ENCODE assay signal across 24 cellular contexts in the genomic region with DNA sequence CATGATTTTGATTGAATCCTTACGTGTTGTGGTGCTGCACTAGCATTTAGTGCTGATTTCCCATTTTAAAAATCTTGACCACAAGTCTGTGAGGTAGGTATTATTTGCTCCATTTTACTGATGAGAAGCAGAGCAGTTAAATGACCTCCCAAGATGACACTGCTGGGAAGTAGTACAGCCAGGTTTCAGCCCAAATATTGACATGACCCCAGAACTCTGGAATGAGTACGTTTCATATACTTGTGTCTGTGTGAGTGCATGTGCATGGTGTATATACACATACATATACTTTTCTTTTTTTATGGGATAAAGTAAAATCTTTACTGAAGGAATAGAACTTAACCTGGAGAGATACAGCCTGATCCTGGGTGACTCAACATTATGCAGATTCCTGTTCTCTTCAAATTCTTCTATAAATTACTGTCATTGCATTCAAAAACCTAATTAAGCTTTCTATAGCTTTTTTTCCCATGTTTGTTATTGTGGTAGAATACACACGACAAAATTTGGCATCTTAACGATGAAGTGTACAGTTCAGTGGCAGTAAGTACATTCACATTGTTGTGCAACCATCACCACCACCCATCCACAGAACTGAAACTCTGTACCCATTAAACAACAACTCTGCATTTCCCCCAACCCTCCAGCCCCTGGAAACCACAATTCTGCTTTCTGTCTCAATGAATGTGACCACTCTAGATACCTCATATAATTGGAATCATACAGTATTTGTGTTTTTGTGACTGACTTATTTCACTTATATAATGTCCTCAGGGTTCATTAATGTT.
"Had no signal": no experiment of that assay in that cellular context is flagged by ENCODE, and none has a peak within 500 bp of the region (broad histone marks: within the 10 kb centered on the region; RNA-seq: fewer than 3 reads in every experiment).

No MANE protein-coding gene starts in this region.

- DNase-seq: activated B cell treated with CpG ODN at 0.5 μM for 24 hours; activated CD4-positive, alpha-beta T cell treated with anti-CD3 and anti-CD28 coated beads for 36 hours; activated CD4-positive, alpha-beta T cell treated with anti-CD3 and anti-CD28 coated beads, Interleukin-2, amount 50 U/mL, for 48 hours; activated CD8-positive, alpha-beta memory T cell treated with anti-CD3 and anti-CD28 coated beads, Interleukin-2, amount 50 U/mL, for 48 hours; activated naive CD4-positive, alpha-beta T cell; activated naive CD8-positive, alpha-beta T cell treated with anti-CD3 and anti-CD28 coated beads for 36 hours; activated T-cell treated with anti-CD3 and anti-CD28 coated beads, Interleukin-2, amount 50 U/mL, for 4 hours; amniotic stem cell; colonic mucosa; dorsolateral prefrontal cortex; effector memory CD8-positive, alpha-beta T cell; heart left ventricle; mesenchymal stem cell; ovary; psoas muscle; stimulated activated CD4-positive, alpha-beta T cell treated with anti-CD3 and anti-CD28 coated beads, Interleukin-4, amount 100 ng/mL, for 4 hours; stimulated activated naive CD8-positive, alpha-beta T cell treated with anti-CD3 and anti-CD28 coated beads, Interleukin-15, Interleukin-2, amounts not matched to agents 100 U/mL and 50 U/mL, for 24 hours; thyroid gland; upper lobe of right lung had no signal

- FAIRE-seq: islet of Langerhans had no signal

- H3K36me3 ChIP-seq: colonic mucosa, esophagus muscularis mucosa, gastroesophageal sphincter, heart left ventricle, neutrophil, ovary, right atrium auricular region, thyroid gland, upper lobe of right lung had no signal

- H3K4me3 ChIP-seq: colonic mucosa, dorsolateral prefrontal cortex, esophagus muscularis mucosa, gastroesophageal sphincter, heart left ventricle, ovary, psoas muscle, right atrium auricular region, thyroid gland, upper lobe of right lung had no signal

- H3K27ac ChIP-seq: colonic mucosa, dorsolateral prefrontal cortex, esophagus muscularis mucosa, gastroesophageal sphincter, heart left ventricle, neutrophil, ovary, psoas muscle, right atrium auricular region, thyroid gland, upper lobe of right lung had no signal

- H3K9me3 ChIP-seq: neutrophil, ovary, thyroid gland, upper lobe of right lung had no signal

- ATAC-seq: activated T-cell treated with anti-CD3 and anti-CD28 coated beads, Interleukin-2, amount 50 U/mL, for 4 hours; effector memory CD8-positive, alpha-beta T cell; gastroesophageal sphincter; heart left ventricle; psoas muscle; stimulated activated naive CD8-positive, alpha-beta T cell treated with anti-CD3 and anti-CD28 coated beads, Interleukin-15, Interleukin-2, amounts not matched to agents 100 U/mL and 50 U/mL, for 24 hours; upper lobe of right lung had no signal

- H3K27me3 ChIP-seq: colonic mucosa, dorsolateral prefrontal cortex, esophagus muscularis mucosa, gastroesophageal sphincter, heart left ventricle, neutrophil, ovary, right atrium auricular region, thyroid gland, upper lobe of right lung had no signal

- H3K4me1 ChIP-seq: colonic mucosa, gastroesophageal sphincter, psoas muscle, right atrium auricular region, thyroid gland, upper lobe of right lung had no signal
